1 cellular context compared by ENCODE assay signal in the genomic region with DNA sequence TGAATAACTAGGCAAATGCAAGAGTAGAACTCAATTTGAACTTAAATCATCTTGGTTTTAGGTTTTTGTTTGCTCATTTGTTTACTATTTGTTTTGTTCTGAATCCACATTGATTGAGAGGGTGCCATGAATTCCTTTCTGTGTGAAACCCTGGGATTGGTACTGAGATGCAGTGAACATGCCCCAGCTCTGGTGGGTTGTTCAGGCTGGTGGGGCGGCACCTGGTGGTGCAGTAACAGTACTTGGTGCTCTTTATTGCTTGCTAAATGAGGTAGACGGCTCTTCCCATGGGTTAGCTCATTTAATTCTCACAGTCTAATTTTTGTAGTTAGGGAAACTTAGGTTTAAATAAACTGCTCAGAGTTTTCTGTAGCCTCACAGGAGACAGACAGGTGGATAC.
TF ChIP-seq lines count a peak whose summit lies in the region.

No MANE protein-coding gene starts in this region.

TF ChIP-seq in HepG2, 621 proteins besides CTCF, POLR2A, EP300 and RAD21 (continued from another document):
- TF ChIP-seq, protein P1, sequence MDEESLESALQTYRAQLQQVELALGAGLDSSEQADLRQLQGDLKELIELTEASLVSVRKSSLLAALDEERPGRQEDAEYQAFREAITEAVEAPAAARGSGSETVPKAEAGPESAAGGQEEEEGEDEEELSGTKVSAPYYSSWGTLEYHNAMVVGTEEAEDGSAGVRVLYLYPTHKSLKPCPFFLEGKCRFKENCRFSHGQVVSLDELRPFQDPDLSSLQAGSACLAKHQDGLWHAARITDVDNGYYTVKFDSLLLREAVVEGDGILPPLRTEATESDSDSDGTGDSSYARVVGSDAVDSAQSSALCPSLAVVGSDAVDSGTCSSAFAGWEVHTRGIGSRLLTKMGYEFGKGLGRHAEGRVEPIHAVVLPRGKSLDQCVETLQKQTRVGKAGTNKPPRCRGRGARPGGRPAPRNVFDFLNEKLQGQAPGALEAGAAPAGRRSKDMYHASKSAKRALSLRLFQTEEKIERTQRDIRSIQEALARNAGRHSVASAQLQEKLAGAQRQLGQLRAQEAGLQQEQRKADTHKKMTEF (CRISPR knock-in tag; IDR thresholded peaks at IDR 0.05), result no peak
- no peak for TF ChIP-seq ZNF703 (CRISPR knock-in tag; IDR thresholded peaks at IDR 0.05; ENCODE audit: borderline replicate concordance)
- TF ChIP-seq, protein P2, sequence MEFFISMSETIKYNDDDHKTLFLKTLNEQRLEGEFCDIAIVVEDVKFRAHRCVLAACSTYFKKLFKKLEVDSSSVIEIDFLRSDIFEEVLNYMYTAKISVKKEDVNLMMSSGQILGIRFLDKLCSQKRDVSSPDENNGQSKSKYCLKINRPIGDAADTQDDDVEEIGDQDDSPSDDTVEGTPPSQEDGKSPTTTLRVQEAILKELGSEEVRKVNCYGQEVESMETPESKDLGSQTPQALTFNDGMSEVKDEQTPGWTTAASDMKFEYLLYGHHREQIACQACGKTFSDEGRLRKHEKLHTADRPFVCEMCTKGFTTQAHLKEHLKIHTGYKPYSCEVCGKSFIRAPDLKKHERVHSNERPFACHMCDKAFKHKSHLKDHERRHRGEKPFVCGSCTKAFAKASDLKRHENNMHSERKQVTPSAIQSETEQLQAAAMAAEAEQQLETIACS (CRISPR knock-in tag; IDR thresholded peaks at IDR 0.05), result no peak
- TF ChIP-seq ZNF724P (CRISPR knock-in tag; IDR thresholded peaks at IDR 0.05; ENCODE audit: borderline replicate concordance), result no peak
